Comparison of ENCODE assay signal across 20 cellular contexts in genomic region chr16:11316331-11317015, GRCh38. TPM values are rescaled to one million over a fixed set of nuclear protein-coding genes. Genes with fewer than 3 reads are reported as not detected.
DNase-seq lines count a peak whose midpoint lies in the region; ATAC-seq and TF ChIP-seq lines count a peak whose summit lies in the region.
"Had no signal": no experiment of that assay in that cellular context is flagged by ENCODE, and none has a peak within 500 bp of the region (broad histone marks: within the 10 kb centered on the region; RNA-seq: fewer than 3 reads in every experiment).

No MANE protein-coding gene starts in this region.

- intact Hi-C loops in sciatic nerve (cut with DNase I) = no loop called here
- intact Hi-C loops in transverse colon (cut with DNase I; ENCODE audit: low total_unique reads) = no loop called here

- no peak for ATAC-seq in activated naive CD8-positive, alpha-beta T cell treated with anti-CD3 and anti-CD28 coated beads, Interleukin-2, amount 10 ng/mL, durations not matched to agents 7 days and 5 days (ENCODE audit: low read depth)
- ATAC-seq in sciatic nerve = peak; percentile 25
- ATAC-seq: body of pancreas; CD8-positive, alpha-beta T cell; effector memory CD8-positive, alpha-beta T cell; PC-3; stimulated activated effector memory CD8-positive, alpha-beta T cell treated with anti-CD3 and anti-CD28 coated beads, Interleukin-12 subunit alpha, Interleukin-12 subunit beta, amount 100 ng/mL, for 72 hours had no signal

- H3K4me3 ChIP-seq in HEK293 (ENCODE audit: low read depth, low read length) = no peak overlapping the region
- H3K4me3 ChIP-seq in transverse colon = no peak overlapping the region
- H3K4me3 ChIP-seq: body of pancreas, right atrium auricular region had no signal

- POLR2A ChIA-PET in HEK293 (lab: Yijun Ruan, JAX) = no interaction called here
- POLR2A ChIA-PET in activated naive CD8-positive, alpha-beta T cell treated with anti-CD3 and anti-CD28 coated beads, Interleukin-2, amount 10 ng/mL, durations not matched to agents 7 days and 5 days (lab: Charles Lee) = no interaction called here

- H3K4me1 Mint-ChIP-seq in activated naive CD8-positive, alpha-beta T cell treated with anti-CD3 and anti-CD28 coated beads, Interleukin-2, amount 10 ng/mL, durations not matched to agents 7 days and 5 days = peaks cover 43% of the 10 kb centered on the region

- 83 to 86% methylated on average over 2 to 23 of the region's 23 CpGs for WGBS in transverse colon (ENCODE audit: low coverage in 1 of 2), 2 donors

- TF ChIP-seq POLR2A in transverse colon (IDR thresholded peaks at IDR 0.05) = no peak

- no peaks in the 10 kb centered on the region for H3K27me3 Mint-ChIP-seq in activated naive CD8-positive, alpha-beta T cell treated with anti-CD3 and anti-CD28 coated beads, Interleukin-2, amount 10 ng/mL, durations not matched to agents 7 days and 5 days
- H3K27me3 Mint-ChIP-seq: effector memory CD8-positive, alpha-beta T cell had no signal

- H3K9me3 Mint-ChIP-seq in activated naive CD8-positive, alpha-beta T cell treated with anti-CD3 and anti-CD28 coated beads, Interleukin-2, amount 10 ng/mL, durations not matched to agents 7 days and 5 days = no peaks in the 10 kb centered on the region
- H3K9me3 Mint-ChIP-seq: CD8-positive, alpha-beta T cell; effector memory CD8-positive, alpha-beta T cell; stimulated activated effector memory CD8-positive, alpha-beta T cell treated with anti-CD3 and anti-CD28 coated beads, Interleukin-12 subunit alpha, Interleukin-12 subunit beta, amount 100 ng/mL, for 72 hours had no signal

- TF ChIP-seq CTCF in HEK293 (tag by site-specific recombination; IDR thresholded peaks at IDR 0.05) = no peak
- TF ChIP-seq CTCF in transverse colon (IDR thresholded peaks at IDR 0.05) = no peak

- CTCF ChIA-PET in HEK293 (lab: Yijun Ruan, JAX) = no interaction called here

- H3K4me1 ChIP-seq in HEK293 (ENCODE audit: control insufficient read depth, insufficient read depth, low read length) (no peaks in the 10 kb centered on the region), transverse colon (peaks cover 0 to 13% (median 10%) of the 10 kb centered on the region in 4 donors)

- no peak overlapping the region for H3K4me3 Mint-ChIP-seq in activated naive CD8-positive, alpha-beta T cell treated with anti-CD3 and anti-CD28 coated beads, Interleukin-2, amount 10 ng/mL, durations not matched to agents 7 days and 5 days
- H3K4me3 Mint-ChIP-seq: CD8-positive, alpha-beta T cell; effector memory CD8-positive, alpha-beta T cell; stimulated activated effector memory CD8-positive, alpha-beta T cell treated with anti-CD3 and anti-CD28 coated beads, Interleukin-12 subunit alpha, Interleukin-12 subunit beta, amount 100 ng/mL, for 72 hours had no signal

- no peak for DNase-seq in activated naive CD8-positive, alpha-beta T cell treated with anti-CD3 and anti-CD28 coated beads, Interleukin-2, amount 10 ng/mL, durations not matched to agents 7 days and 5 days
- DNase-seq in iPS-NIHi11 (ENCODE audit: low spot score) (peak; percentile 59), sciatic nerve (ENCODE audit: low spot score) (no peak), GOT3 (lab: John Stamatoyannopoulos, UW) (no peak), transverse colon (no peak), cerebellar cortex (ENCODE audit: low spot score) (no peak)
- DNase-seq: activated CD4-positive, alpha-beta T cell treated with anti-CD3 and anti-CD28 coated beads for 48 hours; activated gamma-delta T cell; body of pancreas; CD8-positive, alpha-beta T cell; effector memory CD8-positive, alpha-beta T cell; foreskin melanocyte; GDM1; NCI-H1436; NCI-H345; PC-3; stimulated activated CD4-positive, alpha-beta T cell treated with anti-CD3 and anti-CD28 coated beads, Interleukin-4, amount 100 ng/mL, for 24 hours had no signal

- H3K36me3 Mint-ChIP-seq in activated naive CD8-positive, alpha-beta T cell treated with anti-CD3 and anti-CD28 coated beads, Interleukin-2, amount 10 ng/mL, durations not matched to agents 7 days and 5 days = peaks cover 5% of the 10 kb centered on the region
- H3K36me3 Mint-ChIP-seq: CD8-positive, alpha-beta T cell had no signal

- H3K27ac ChIP-seq in HEK293 (ENCODE audit: extremely low read depth, low read depth, low read length) (no peak overlapping the region), transverse colon (no peak overlapping the region)
- H3K27ac ChIP-seq: body of pancreas, right atrium auricular region had no signal

- H3K27ac Mint-ChIP-seq in activated naive CD8-positive, alpha-beta T cell treated with anti-CD3 and anti-CD28 coated beads, Interleukin-2, amount 10 ng/mL, durations not matched to agents 7 days and 5 days = peak overlapping the region; percentile 43
- H3K27ac Mint-ChIP-seq: CD8-positive, alpha-beta T cell; effector memory CD8-positive, alpha-beta T cell; stimulated activated effector memory CD8-positive, alpha-beta T cell treated with anti-CD3 and anti-CD28 coated beads, Interleukin-12 subunit alpha, Interleukin-12 subunit beta, amount 100 ng/mL, for 72 hours had no signal

- in situ Hi-C loops in transverse colon (cut with MboI; ENCODE audit: low pct_ligation_motif_present in 1 of 4, low pct_unique_long_range_greater_than_20kb in 1 of 4, low sequenced_read_pairs in 3 of 4) = no loop called here

- no peaks in the 10 kb centered on the region for H3K27me3 ChIP-seq in transverse colon
- H3K27me3 ChIP-seq: body of pancreas, right atrium auricular region had no signal

- TF ChIP-seq EP300 in transverse colon (IDR thresholded peaks at IDR 0.05; ENCODE audit: low read depth) = no peak

- H3K36me3 ChIP-seq in HEK293 (ENCODE audit: control insufficient read depth in 2 of 2, insufficient read depth in 1 of 2, low read length in 2 of 2) (no peaks in the 10 kb centered on the region), transverse colon (no peaks in the 10 kb centered on the region)
- H3K36me3 ChIP-seq: right atrium auricular region had no signal

- no peaks in the 10 kb centered on the region for H3K9me3 ChIP-seq in HEK293 (ENCODE audit: control insufficient read depth, insufficient read depth, low read depth, low read length)
- H3K9me3 ChIP-seq in transverse colon = no peaks in the 10 kb centered on the region
- H3K9me3 ChIP-seq: body of pancreas, right atrium auricular region had no signal

TF ChIP-seq in HEK293, 187 proteins besides CTCF, POLR2A, EP300 and RAD21:
- TF ChIP-seq ZBTB48 (tag by site-specific recombination; IDR thresholded peaks at IDR 0.05) = no peak
- no peak for TF ChIP-seq ZSCAN18 (tag by site-specific recombination; IDR thresholded peaks at IDR 0.05)
- peak; percentile 38; the same call in 1 of the 2 replicates for TF ChIP-seq ZNF664 (tag by site-specific recombination; IDR thresholded peaks at IDR 0.05)
- TF ChIP-seq BCL11B (tag by site-specific recombination; IDR thresholded peaks at IDR 0.05; ENCODE audit: low read depth) = no peak
TF ChIP-seq in HEK293: peak in this region for 1.

RNA-seq across cellular contexts. Expression of gene RMI2, which starts 28.8 kb away (rescaled TPM):
- 10 to 100 TPM; 89.8 to 93.0 TPM for total RNA-seq in activated naive CD8-positive, alpha-beta T cell treated with anti-CD3 and anti-CD28 coated beads, Interleukin-2, amount 10 ng/mL, durations not matched to agents 7 days and 5 days
- total RNA-seq in sciatic nerve (1.5 TPM), transverse colon (1 to 10 TPM in 2 of 4 donors, not detected in 2; 2.3 to 2.9 TPM)

RNA-seq across cellular contexts. Expression of gene PRM1, which starts 35.3 kb away (rescaled TPM):
- total RNA-seq in activated naive CD8-positive, alpha-beta T cell treated with anti-CD3 and anti-CD28 coated beads, Interleukin-2, amount 10 ng/mL, durations not matched to agents 7 days and 5 days = not detected
- total RNA-seq in sciatic nerve (not detected), transverse colon (not detected)
- total RNA-seq: body of pancreas; CD8-positive, alpha-beta T cell; PC-3; right atrium auricular region had no signal

RNA-seq across cellular contexts. Expression of gene PRM2, which starts 40.2 kb away (rescaled TPM):
- not detected for total RNA-seq in activated naive CD8-positive, alpha-beta T cell treated with anti-CD3 and anti-CD28 coated beads, Interleukin-2, amount 10 ng/mL, durations not matched to agents 7 days and 5 days
- total RNA-seq in sciatic nerve (not detected), transverse colon (not detected)
- total RNA-seq: body of pancreas; CD8-positive, alpha-beta T cell; PC-3; right atrium auricular region had no signal

RNA-seq across cellular contexts. Expression of gene PRM3, which starts 43.0 kb away (rescaled TPM):
- total RNA-seq in activated naive CD8-positive, alpha-beta T cell treated with anti-CD3 and anti-CD28 coated beads, Interleukin-2, amount 10 ng/mL, durations not matched to agents 7 days and 5 days = not detected
- total RNA-seq in sciatic nerve = not detected
- total RNA-seq in transverse colon = not detected
- total RNA-seq: body of pancreas; CD8-positive, alpha-beta T cell; PC-3; right atrium auricular region had no signal

RNA-seq across cellular contexts. Expression of gene TNP2, which starts 47.3 kb away (rescaled TPM):
- total RNA-seq in activated naive CD8-positive, alpha-beta T cell treated with anti-CD3 and anti-CD28 coated beads, Interleukin-2, amount 10 ng/mL, durations not matched to agents 7 days and 5 days = not detected
- total RNA-seq in sciatic nerve (not detected), transverse colon (not detected)
- total RNA-seq: body of pancreas; CD8-positive, alpha-beta T cell; PC-3; right atrium auricular region had no signal

Comparison
In these comparisons a context has a peak if more than half of its experiments do, and no peak if none do; other contexts are left out.
1. RNA of gene RMI2, which starts 28.8 kb away (total RNA-seq): 89.8 to 93.0 TPM in activated naive CD8-positive, alpha-beta T cell treated with anti-CD3 and anti-CD28 coated beads, Interleukin-2, amount 10 ng/mL, durations not matched to agents 7 days and 5 days; 2.3 to 2.9 TPM in transverse colon and 1.5 TPM in sciatic nerve (single experiment); every median in the first group is over 10 times any median in the second.